In the genomic region with DNA sequence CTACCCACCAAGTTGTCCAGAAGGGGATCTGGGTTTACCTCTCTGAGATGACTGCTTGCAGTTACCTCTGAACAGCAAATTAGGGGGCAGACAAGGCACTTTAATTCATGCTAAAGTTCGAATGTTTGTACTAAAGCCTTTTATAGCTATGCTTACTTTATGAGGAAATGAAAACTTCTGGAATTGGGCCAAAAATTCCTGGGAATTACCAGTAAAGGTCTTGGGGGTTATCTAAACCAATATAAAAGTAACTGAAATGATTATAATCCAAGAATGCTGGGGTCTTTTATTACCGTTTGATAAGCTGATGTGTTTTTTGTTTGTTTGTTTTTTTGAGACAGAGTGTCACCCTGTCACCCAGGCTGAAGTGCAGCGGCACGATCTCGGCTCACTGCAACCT, we compare ENCODE assay signal across 1 cellular context.
TF ChIP-seq lines count a peak whose summit lies in the region.

No MANE protein-coding gene starts in this region.

TF ChIP-seq in HEK293, 187 proteins besides CTCF, POLR2A, EP300 and RAD21 (continued from another document):
- TF ChIP-seq PRDM6 (tag by site-specific recombination; IDR thresholded peaks at IDR 0.05) = peak; percentile 71
- 0 out of 2 replicates have a peak, but pooled peaks have one; percentile 21 for TF ChIP-seq ZBTB8A (tag by site-specific recombination; IDR thresholded peaks at IDR 0.05)
- TF ChIP-seq ZNF837 (tag by site-specific recombination; IDR thresholded peaks at IDR 0.05) = no peak
- no peak for TF ChIP-seq TCF7L2 (IDR thresholded peaks at IDR 0.05; ENCODE audit: borderline replicate concordance, low read depth, low read length)
- TF ChIP-seq OSR2 (tag by site-specific recombination; IDR thresholded peaks at IDR 0.05) = peak; percentile 43; the same call in 1 of the 2 replicates
- TF ChIP-seq IKZF3 (tag by site-specific recombination; IDR thresholded peaks at IDR 0.05) = peak; percentile 76
- TF ChIP-seq GLIS1 (tag by site-specific recombination; IDR thresholded peaks at IDR 0.05) = 0 out of 2 replicates have a peak, but pooled peaks have one; percentile 39
- TF ChIP-seq ZBTB17 (tag by site-specific recombination; IDR thresholded peaks at IDR 0.05) = peak; percentile 19; the same call in 1 of the 2 replicates
TF ChIP-seq in HEK293: peak in this region for 8.
